In genomic region chr2:234468503-234468902, GRCh38 we compare ENCODE assay signal across 21 cellular contexts. TPM values are rescaled to one million over a fixed set of nuclear protein-coding genes. Genes with fewer than 3 reads are reported as not detected.
DNase-seq lines count a peak whose midpoint lies in the region; ATAC-seq and TF ChIP-seq lines count a peak whose summit lies in the region.
"Had no signal": no experiment of that assay in that cellular context is flagged by ENCODE, and none has a peak within 500 bp of the region (broad histone marks: within the 10 kb centered on the region; RNA-seq: fewer than 3 reads in every experiment).

No MANE protein-coding gene starts in this region.

- CTCF ChIA-PET in mammary epithelial cell (lab: Charles Lee; ENCODE audit: low non-redundant PET) = no interaction called here
- CTCF ChIA-PET in MCF 10A (lab: Yijun Ruan, JAX) = interaction anchor here (0.6 kb wide), 2 partner anchors 10 to 17 kb away, joined by 3 read pairs; no protein-coding TSS in a partner anchor

- no peak overlapping the region for H3K9ac ChIP-seq in mammary epithelial cell (ENCODE audit: insufficient read depth, low read length)
- H3K9ac ChIP-seq: BLaER1 treated with 17β-estradiol and CSF1 and Interleukin-3, amounts not matched to agents 10 nM and 100 nM; parathyroid adenoma had no signal

- peaks cover 22% of the 10 kb centered on the region for H3K4me1 ChIP-seq in mammary epithelial cell (ENCODE audit: insufficient read depth, low read length)
- peaks cover 12% of the 10 kb centered on the region for H3K4me1 ChIP-seq in left ventricle myocardium inferior
- H3K4me1 ChIP-seq in upper lobe of right lung = no peaks in the 10 kb centered on the region
- no peaks in the 10 kb centered on the region for H3K4me1 ChIP-seq in tibial artery
- H3K4me1 ChIP-seq: BLaER1 treated with 17β-estradiol and CSF1 and Interleukin-3, amounts not matched to agents 10 nM and 100 nM; body of pancreas; parathyroid adenoma; SJCRH30 had no signal

- 0% methylated on average over 2 of the region's 5 CpGs for WGBS in mammary epithelial cell (ENCODE audit: low coverage, missing lambda C conversion rate)

- H3K9me3 ChIP-seq in mammary epithelial cell (replicated peaks; ENCODE audit: insufficient read depth, low read length) (no peaks in the 10 kb centered on the region), left ventricle myocardium inferior (replicated peaks) (no peaks in the 10 kb centered on the region), upper lobe of right lung (no peaks in the 10 kb centered on the region), tibial artery (no peaks in the 10 kb centered on the region)
- H3K9me3 ChIP-seq: body of pancreas, lower lobe of right lung, SJCRH30 had no signal

- TF ChIP-seq CTCF in mammary epithelial cell (conservative IDR thresholded peaks at IDR 0.05 in 1 of 2, IDR thresholded peaks at IDR 0.05 in 1 of 2; ENCODE audit: extremely low read depth in 1 of 2, insufficient read depth in 1 of 2, low read depth in 1 of 2, low read length in 2 of 2) (no peak), MCF 10A (IDR thresholded peaks at IDR 0.05; ENCODE audit: unreplicated experiment) (no peak), left ventricle myocardium inferior (IDR thresholded peaks at IDR 0.05; ENCODE audit: borderline replicate concordance) (no peak), upper lobe of right lung (IDR thresholded peaks at IDR 0.05) (no peak), tibial artery (IDR thresholded peaks at IDR 0.05) (no peak)

- no peaks in the 10 kb centered on the region for H3K79me2 ChIP-seq in mammary epithelial cell (ENCODE audit: insufficient read depth, low read length)
- H3K79me2 ChIP-seq: parathyroid adenoma had no signal

- H4K20me1 ChIP-seq in mammary epithelial cell (ENCODE audit: insufficient read depth, low read length) = no peaks in the 10 kb centered on the region
- H4K20me1 ChIP-seq: BLaER1 treated with 17β-estradiol and CSF1 and Interleukin-3, amounts not matched to agents 10 nM and 100 nM had no signal

- H3K36me3 ChIP-seq in mammary epithelial cell (ENCODE audit: insufficient read depth, low read length) (no peaks in the 10 kb centered on the region), left ventricle myocardium inferior (no peaks in the 10 kb centered on the region), upper lobe of right lung (no peaks in the 10 kb centered on the region), tibial artery (no peaks in the 10 kb centered on the region)
- H3K36me3 ChIP-seq: BLaER1 treated with 17β-estradiol and CSF1 and Interleukin-3, amounts not matched to agents 10 nM and 100 nM; lower lobe of right lung; SJCRH30 had no signal

- H3K4me1 Mint-ChIP-seq in MCF 10A (ENCODE audit: insufficient read depth, unreplicated experiment) = no peaks in the 10 kb centered on the region

- H3K27ac ChIP-seq in mammary epithelial cell (ENCODE audit: insufficient read depth, low read depth, low read length) (peak overlapping the region; percentile 46), left ventricle myocardium inferior (replicated peaks) (peak overlapping the region; percentile 86), upper lobe of right lung (no peak overlapping the region), tibial artery (no peak overlapping the region)
- H3K27ac ChIP-seq: BLaER1 treated with 17β-estradiol and CSF1 and Interleukin-3, amounts not matched to agents 10 nM and 100 nM; body of pancreas; lower lobe of right lung; parathyroid adenoma; SJCRH30 had no signal

- H3K4me3 ChIP-seq in mammary epithelial cell (replicated peaks in 1 of 3; ENCODE audit: insufficient read depth in 1 of 3, low read depth in 2 of 3, low read length in 3 of 3) = no peak overlapping the region
- no peak overlapping the region for H3K4me3 ChIP-seq in left ventricle myocardium inferior
- H3K4me3 ChIP-seq in upper lobe of right lung = no peak overlapping the region
- H3K4me3 ChIP-seq in tibial artery = no peak overlapping the region
- H3K4me3 ChIP-seq: BLaER1 treated with 17β-estradiol and CSF1 and Interleukin-3, amounts not matched to agents 10 nM and 100 nM; body of pancreas; lower lobe of right lung; SJCRH30 had no signal

- no peak overlapping the region for H3K4me3 Mint-ChIP-seq in MCF 10A (ENCODE audit: unreplicated experiment)
- H3K4me3 Mint-ChIP-seq: activated T-helper 1 cell treated with anti-CD3 and anti-CD28 coated beads, Interleukin-12 subunit alpha, Interleukin-12 subunit beta, Interleukin-2, Interleukin-4 antibody, amounts not matched to agents 30 ng/mL and 10 ng/mL and 1 ng/mL, durations not matched to agents 14 hours and 24 hours and 36 hours had no signal

- H2AFZ ChIP-seq in mammary epithelial cell (ENCODE audit: low read depth, low read length) = peak overlapping the region; percentile 23
- H2AFZ ChIP-seq: parathyroid adenoma had no signal

- dilution Hi-C loops in mammary epithelial cell (cut with HindIII; ENCODE audit: low sequenced_read_pairs) = no loop called here

- H3K27ac Mint-ChIP-seq in MCF 10A (ENCODE audit: low read depth, unreplicated experiment) = no peak overlapping the region

- in situ Hi-C loops in mammary epithelial cell (cut with MboI; ENCODE audit: low sequenced_read_pairs in 2 of 2) = no loop called here

- H3K27me3 Mint-ChIP-seq in MCF 10A (ENCODE audit: insufficient read depth, unreplicated experiment) = no peaks in the 10 kb centered on the region

- H3K27me3 ChIP-seq in mammary epithelial cell (ENCODE audit: insufficient read depth, low read length) (no peaks in the 10 kb centered on the region), left ventricle myocardium inferior (ENCODE audit: low read depth) (no peaks in the 10 kb centered on the region), upper lobe of right lung (no peaks in the 10 kb centered on the region), tibial artery (no peaks in the 10 kb centered on the region)
- H3K27me3 ChIP-seq: BLaER1 treated with 17β-estradiol and CSF1 and Interleukin-3, amounts not matched to agents 10 nM and 100 nM; body of pancreas; SJCRH30 had no signal

- H3K9me3 Mint-ChIP-seq in MCF 10A (ENCODE audit: unreplicated experiment) = no peaks in the 10 kb centered on the region

- intact Hi-C loops in mammary epithelial cell (cut with micrococcal nuclease) (no loop called here), MCF 10A (cut with micrococcal nuclease) (no loop called here), left ventricle myocardium inferior (cut with micrococcal nuclease) (no loop called here), upper lobe of right lung (cut with DNase I) (no loop called here), tibial artery (cut with DNase I; ENCODE audit: low total_unique reads) (no loop called here)

- H3K4me2 ChIP-seq in mammary epithelial cell (ENCODE audit: insufficient read depth, low read depth, low read length) = no peak overlapping the region
- H3K4me2 ChIP-seq: BLaER1 treated with 17β-estradiol and CSF1 and Interleukin-3, amounts not matched to agents 10 nM and 100 nM had no signal

- ATAC-seq in upper lobe of right lung = peak; percentile 24
- ATAC-seq: body of pancreas; HCT116; stimulated activated naive CD8-positive, alpha-beta T cell treated with anti-CD3 and anti-CD28 coated beads, Interleukin-15, Interleukin-2, amounts not matched to agents 100 U/mL and 50 U/mL, for 24 hours had no signal

- POLR2A ChIA-PET in MCF 10A (lab: Yijun Ruan, JAX) = interaction anchor here (0.6 kb wide), 2 partner anchors 163 to 1772 kb away, joined by 3 to 4 read pairs; no protein-coding TSS in a partner anchor

- no peaks in the 10 kb centered on the region for H3K36me3 Mint-ChIP-seq in MCF 10A (ENCODE audit: insufficient read depth, unreplicated experiment)
- H3K36me3 Mint-ChIP-seq: naive B cell had no signal

- DNase-seq in mammary epithelial cell (peak; percentile 62), MCF 10A (ENCODE audit: unreplicated experiment) (no peak), cerebellum (ENCODE audit: low spot score) (peak; percentile 35), left ventricle myocardium inferior (peak; percentile 72), upper lobe of right lung (no peak), NCI-H2029 treated with DMSO at 0.1 percent for 48 hours (lab: John Stamatoyannopoulos, UW) (no peak), tibial artery (no peak)
- no peak for DNase-seq in activated CD4-positive, alpha-beta T cell treated with anti-CD3 and anti-CD28 coated beads, Interleukin-2, amount 50 U/mL, for 1 hour
- DNase-seq: activated CD4-positive, CD25-positive, alpha-beta regulatory T cell; body of pancreas; lower lobe of right lung; naive B cell; NCI-H1694; NCI-H2227 treated with DMSO at 0.1 percent for 48 hours; SJCRH30; stimulated activated CD4-positive, alpha-beta T cell treated with anti-CD3 and anti-CD28 coated beads, Interleukin-2, amount 100 ng/mL, for 24 hours; stimulated activated naive CD8-positive, alpha-beta T cell treated with anti-CD3 and anti-CD28 coated beads, Interleukin-15, Interleukin-2, amounts not matched to agents 100 U/mL and 50 U/mL, for 24 hours had no signal

- no TSS peak for BruUV-seq in mammary epithelial cell (replicated peaks; lab: Mats Ljungman, UMichigan)
- no TSS peak for BruUV-seq in MCF 10A (replicated peaks; lab: Mats Ljungman, UMichigan)

RNA-seq across cellular contexts. Expression of gene ARL4C, which starts 28.4 kb away (rescaled TPM):
- total RNA-seq in mammary epithelial cell (10 to 100 TPM; 94.2 to 98.9 TPM), MCF 10A (2022) (3.5 and 6.4 TPM in 2 replicates), cerebellum (17.5 TPM), left ventricle myocardium inferior (2.7 TPM), upper lobe of right lung (21.2 TPM)
- polyA plus RNA-seq in mammary epithelial cell = 64.9 TPM
- polyA minus RNA-seq in mammary epithelial cell = 59.3 TPM

Comparison
In these comparisons a context has a peak if more than half of its experiments do, and no peak if none do; other contexts are left out.
1. DNase-seq: peak in mammary epithelial cell (single experiment), cerebellum (single experiment) and left ventricle myocardium inferior (single experiment); none in MCF 10A (single experiment), upper lobe of right lung (single experiment), NCI-H2029 treated with DMSO at 0.1 percent for 48 hours (single experiment), tibial artery (0 of 2) and activated CD4-positive, alpha-beta T cell treated with anti-CD3 and anti-CD28 coated beads, Interleukin-2, amount 50 U/mL, for 1 hour (single experiment).
2. H3K27ac ChIP-seq: peak in mammary epithelial cell (single experiment) and left ventricle myocardium inferior (single experiment); none in upper lobe of right lung (single experiment) and tibial artery (0 of 2).